ENCODE assay signal across 8 cellular contexts in genomic region chr1:243256590-243256989, GRCh38. TPM values are rescaled to one million over a fixed set of nuclear protein-coding genes. Genes with fewer than 3 reads are reported as not detected.
DNase-seq lines count a peak whose midpoint lies in the region; ATAC-seq and TF ChIP-seq lines count a peak whose summit lies in the region.

No MANE protein-coding gene starts in this region.

- peaks cover 11% of the 10 kb centered on the region for H3K4me1 ChIP-seq in iPS-15b (ENCODE audit: control insufficient read depth, insufficient read depth, low read length)

- peaks cover 24% of the 10 kb centered on the region for H3K36me3 Mint-ChIP-seq in activated B cell treated with CpG ODN at 0.5 μM for 24 hours (ENCODE audit: low read depth)

- intact Hi-C loops in activated B cell treated with CpG ODN at 0.5 μM for 24 hours (cut with micrococcal nuclease) = loop anchor here (1.0 to 10.0 kb wide), 4 partner anchors 13 to 1688 kb away; no protein-coding TSS in a partner anchor

- peak; percentile 41 for DNase-seq in NCI-H2171 treated with DMSO at 0.1 percent for 48 hours (lab: John Stamatoyannopoulos, UW)
- no peak for DNase-seq in NCI-H2171 (lab: John Stamatoyannopoulos, UW)
- DNase-seq in activated B cell treated with CpG ODN at 0.5 μM for 24 hours = no peak
- no peak for DNase-seq in stimulated activated naive CD8-positive, alpha-beta T cell treated with anti-CD3 and anti-CD28 coated beads, Interleukin-15, amount 100 ng/mL, for 72 hours
- no peak for DNase-seq in NCI-H2196 treated with DMSO at 0.1 percent for 48 hours (lab: John Stamatoyannopoulos, UW; ENCODE audit: unreplicated experiment)
- DNase-seq in kidney glomerular epithelial cell (lab: John Stamatoyannopoulos, UW) = no peak
- DNase-seq in left lobe of liver (ENCODE audit: low spot score) = no peak

- H3K9ac ChIP-seq in iPS-15b (ENCODE audit: low read depth, low read length) = no peak overlapping the region

- no peak for TF ChIP-seq CTCF in activated B cell treated with CpG ODN at 0.5 μM for 24 hours (IDR thresholded peaks at IDR 0.05)

- H3K27me3 ChIP-seq in iPS-15b (ENCODE audit: control insufficient read depth, insufficient read depth, low read length) = no peaks in the 10 kb centered on the region

- H3K4me3 ChIP-seq in iPS-15b (ENCODE audit: low read depth, low read length) = peak overlapping the region; percentile 80

- no peaks in the 10 kb centered on the region for H3K9me3 ChIP-seq in iPS-15b (ENCODE audit: control insufficient read depth, insufficient read depth, low read length)

- H3K9me3 Mint-ChIP-seq in activated B cell treated with CpG ODN at 0.5 μM for 24 hours = no peaks in the 10 kb centered on the region
- H3K9me3 Mint-ChIP-seq in stimulated activated naive CD8-positive, alpha-beta T cell treated with anti-CD3 and anti-CD28 coated beads, Interleukin-15, amount 100 ng/mL, for 72 hours = no peaks in the 10 kb centered on the region

- peak overlapping the region; percentile 95 for H3K4me3 Mint-ChIP-seq in activated B cell treated with CpG ODN at 0.5 μM for 24 hours
- peak overlapping the region; percentile 95 to 99 for H3K4me3 Mint-ChIP-seq in stimulated activated naive CD8-positive, alpha-beta T cell treated with anti-CD3 and anti-CD28 coated beads, Interleukin-15, amount 100 ng/mL, for 72 hours

- CTCF ChIA-PET in activated B cell treated with CpG ODN at 0.5 μM for 24 hours (lab: Charles Lee) = no interaction called here

- H3K36me3 ChIP-seq in iPS-15b (ENCODE audit: control insufficient read depth, insufficient read depth, low read length) = no peaks in the 10 kb centered on the region

- H3K4me1 Mint-ChIP-seq in activated B cell treated with CpG ODN at 0.5 μM for 24 hours = peaks cover 37% of the 10 kb centered on the region
- H3K4me1 Mint-ChIP-seq in stimulated activated naive CD8-positive, alpha-beta T cell treated with anti-CD3 and anti-CD28 coated beads, Interleukin-15, amount 100 ng/mL, for 72 hours = peaks cover 26% of the 10 kb centered on the region

- H3K27ac Mint-ChIP-seq in activated B cell treated with CpG ODN at 0.5 μM for 24 hours = peak overlapping the region; percentile 98
- peak overlapping the region; percentile 91 to 99 for H3K27ac Mint-ChIP-seq in stimulated activated naive CD8-positive, alpha-beta T cell treated with anti-CD3 and anti-CD28 coated beads, Interleukin-15, amount 100 ng/mL, for 72 hours

- no peak for ATAC-seq in activated B cell treated with CpG ODN at 0.5 μM for 24 hours (ENCODE audit: low read depth)
- ATAC-seq in stimulated activated naive CD8-positive, alpha-beta T cell treated with anti-CD3 and anti-CD28 coated beads, Interleukin-15, amount 100 ng/mL, for 72 hours = no peak
- ATAC-seq in left lobe of liver = no peak

- POLR2A ChIA-PET in activated B cell treated with CpG ODN at 0.5 μM for 24 hours (lab: Charles Lee) = interaction anchor here (1.9 to 4.5 kb wide), 4 partner anchors 10 to 57 kb away, joined by 14 to 66 read pairs (median 34); no protein-coding TSS in a partner anchor

- no peaks in the 10 kb centered on the region for H3K27me3 Mint-ChIP-seq in activated B cell treated with CpG ODN at 0.5 μM for 24 hours
- no peaks in the 10 kb centered on the region for H3K27me3 Mint-ChIP-seq in stimulated activated naive CD8-positive, alpha-beta T cell treated with anti-CD3 and anti-CD28 coated beads, Interleukin-15, amount 100 ng/mL, for 72 hours

RNA-seq across cellular contexts. Expression of gene SDCCAG8, which starts 0.7 kb away (rescaled TPM):
- total RNA-seq in activated B cell treated with CpG ODN at 0.5 μM for 24 hours (33.4 and 41.2 TPM in 2 replicates), left lobe of liver (15.2 TPM)

RNA-seq across cellular contexts. Expression of gene CEP170, which starts 1.5 kb away (rescaled TPM):
- total RNA-seq in activated B cell treated with CpG ODN at 0.5 μM for 24 hours = 74.3 and 91.9 TPM in 2 replicates
- total RNA-seq in left lobe of liver = 11.3 TPM
